ENCODE assay signal across 24 cellular contexts in the genomic region with DNA sequence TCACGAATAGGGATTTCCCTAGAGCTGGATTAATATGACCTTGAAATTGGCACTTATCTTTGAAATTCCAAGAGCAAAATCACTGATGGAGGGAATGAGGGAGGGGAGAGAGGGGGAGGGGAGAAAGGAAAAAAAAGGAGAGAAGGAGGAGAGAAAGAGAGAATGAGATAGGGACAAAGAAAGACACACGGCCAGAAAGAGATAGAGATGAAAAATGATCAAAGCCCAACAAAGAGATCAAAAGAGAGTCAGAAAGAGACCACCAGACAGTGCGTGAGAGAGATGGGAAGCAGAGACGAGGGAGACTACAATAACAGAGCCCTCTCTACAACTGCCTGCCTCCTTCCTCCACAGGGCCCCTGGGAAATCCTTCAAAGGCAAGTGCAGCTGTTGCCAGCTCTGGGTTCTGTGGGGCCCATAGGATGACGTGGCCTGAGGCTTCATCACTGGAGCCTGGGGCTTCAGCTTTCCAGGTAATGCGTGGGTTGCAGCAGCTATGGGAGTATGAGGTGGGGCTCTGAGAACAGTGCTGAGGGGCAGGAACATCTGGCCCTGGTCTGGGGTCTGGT. TPM values are rescaled to one million over a fixed set of nuclear protein-coding genes. Genes with fewer than 3 reads are reported as not detected.
DNase-seq lines count a peak whose midpoint lies in the region; ATAC-seq, FAIRE-seq and TF ChIP-seq lines count a peak whose summit lies in the region.
"Had no signal": no experiment of that assay in that cellular context is flagged by ENCODE, and none has a peak within 500 bp of the region (broad histone marks: within the 10 kb centered on the region; RNA-seq: fewer than 3 reads in every experiment).

No MANE protein-coding gene starts in this region.

- H3K4me2 ChIP-seq in BLaER1 (peak overlapping the region; percentile 81), GM12878 (ENCODE audit: control insufficient read depth, insufficient read depth) (no peak overlapping the region), neural progenitor cell (no peak overlapping the region)

- RAD21 ChIA-PET in GM12878 (lab: Charles Lee; ENCODE audit: unreplicated experiment) = interaction anchor here (1.0 to 1.9 kb wide), 9 partner anchors 10 to 39 kb away, joined by 3 to 14 read pairs (median 5); no protein-coding TSS in a partner anchor

- 20% methylated on average over 6 of the region's 6 CpGs for WGBS in GM12878 (ENCODE audit: insufficient coverage, insufficient replicate concordance, low lambda C conversion rate, missing lambda C conversion rate)

- no peak for TF ChIP-seq RAD21 in GM12878 (IDR thresholded peaks at IDR 0.05; ENCODE audit: insufficient read depth, low read depth, low read length)

- peak overlapping the region; percentile 80 for H3K27ac ChIP-seq in BLaER1
- H3K27ac ChIP-seq in GM12878 (ENCODE audit: control insufficient read depth, insufficient read depth) = no peak overlapping the region
- no peak overlapping the region for H3K27ac ChIP-seq in neural progenitor cell
- H3K27ac ChIP-seq: left lung, sigmoid colon, tibial artery had no signal

- TF ChIP-seq CTCF in GM12878 (IDR thresholded peaks at IDR 0.05 in 2 of 3, conservative IDR thresholded peaks at IDR 0.05 in 1 of 3; ENCODE audit: control insufficient read depth in 2 of 3, extremely low read depth in 1 of 3, insufficient read depth in 1 of 3, low read depth in 3 of 3, low read length in 3 of 3) = no peak
- TF ChIP-seq CTCF in neural progenitor cell (IDR thresholded peaks at IDR 0.05) = no peak

- H3K4me1 Mint-ChIP-seq in neural progenitor cell = peaks cover 5% of the 10 kb centered on the region
- H3K4me1 Mint-ChIP-seq: activated CD4-positive, alpha-beta T cell treated with anti-CD3 and anti-CD28 coated beads, Interleukin-2, amount 10 ng/mL, durations not matched to agents 7 days and 5 days; activated naive CD8-positive, alpha-beta T cell treated with anti-CD3 and anti-CD28 coated beads for 36 hours had no signal

- TF ChIP-seq EP300 in GM12878 (IDR thresholded peaks at IDR 0.05; ENCODE audit: borderline replicate concordance in 1 of 2, control insufficient read depth in 1 of 2, low read depth in 2 of 2, low read length in 2 of 2) = no peak

- FAIRE-seq in GM12878 (lab: Jason Lieb, UNC) = no peak
- FAIRE-seq: H1, TTC549 had no signal

- no peak overlapping the region for H2AFZ ChIP-seq in GM12878 (ENCODE audit: control insufficient read depth, low read depth, low read length)
- H2AFZ ChIP-seq in neural progenitor cell (replicated peaks) = no peak overlapping the region

- ATAC-seq in GM12878 = peak; percentile 10; the same call in 1 of the 3 replicates
- ATAC-seq: left lung had no signal

- H3K9me3 Mint-ChIP-seq in neural progenitor cell = no peaks in the 10 kb centered on the region
- H3K9me3 Mint-ChIP-seq: activated CD4-positive, alpha-beta T cell treated with anti-CD3 and anti-CD28 coated beads, Interleukin-2, amount 10 ng/mL, durations not matched to agents 7 days and 5 days; activated naive CD8-positive, alpha-beta T cell treated with anti-CD3 and anti-CD28 coated beads for 36 hours; mesothelial cell of epicardium; nephron had no signal

- H3K9me3 ChIP-seq in BLaER1 (no peaks in the 10 kb centered on the region), GM12878 (replicated peaks; ENCODE audit: control insufficient read depth, insufficient read depth, low read length) (no peaks in the 10 kb centered on the region), neural progenitor cell (ENCODE audit: low read depth) (no peaks in the 10 kb centered on the region)
- H3K9me3 ChIP-seq: left lung, sigmoid colon, tibial artery had no signal

- H3K36me3 ChIP-seq in BLaER1 = no peaks in the 10 kb centered on the region
- no peaks in the 10 kb centered on the region for H3K36me3 ChIP-seq in GM12878 (ENCODE audit: control insufficient read depth in 2 of 2, insufficient read depth in 2 of 2, low read length in 1 of 2)
- no peaks in the 10 kb centered on the region for H3K36me3 ChIP-seq in neural progenitor cell
- H3K36me3 ChIP-seq: left lung, sigmoid colon, tibial artery had no signal

- H3K4me1 ChIP-seq in BLaER1 = peaks cover 64% of the 10 kb centered on the region
- H3K4me1 ChIP-seq in GM12878 (ENCODE audit: control insufficient read depth, insufficient read depth, low read length) = no peaks in the 10 kb centered on the region
- H3K4me1 ChIP-seq in neural progenitor cell = no peaks in the 10 kb centered on the region
- H3K4me1 ChIP-seq: left lung, sigmoid colon, tibial artery had no signal

- CTCF ChIA-PET in GM12878 (lab: Yijun Ruan, JAX) = interaction anchor here (0.6 to 11.0 kb wide), 5 partner anchors 10 to 38 kb away, joined by 3 to 116 read pairs (median 7); no protein-coding TSS in a partner anchor

- H3K27me3 ChIP-seq in BLaER1 = no peaks in the 10 kb centered on the region
- H3K27me3 ChIP-seq in GM12878 (replicated peaks in 1 of 2; ENCODE audit: control insufficient read depth in 2 of 2, insufficient read depth in 2 of 2, low read length in 1 of 2) = peaks cover 0 to 1% of the 10 kb centered on the region in 2 experiments; a peak in 2 of 4 replicates
- peaks cover 4% of the 10 kb centered on the region for H3K27me3 ChIP-seq in neural progenitor cell
- H3K27me3 ChIP-seq: sigmoid colon, tibial artery had no signal

- H3K4me3 ChIP-seq in BLaER1 (peak overlapping the region; percentile 35; the same call in 1 of the 2 replicates), GM12878 (no peak overlapping the region), neural progenitor cell (no peak overlapping the region)
- H3K4me3 ChIP-seq: left lung, sigmoid colon, tibial artery had no signal

- intact Hi-C loops in GM12878 (cut with micrococcal nuclease; ENCODE audit: unreplicated experiment) = no loop called here

- in situ Hi-C loops in GM12878 (cut with MboI) = no loop called here

- no peak overlapping the region for H3K4me3 Mint-ChIP-seq in neural progenitor cell
- H3K4me3 Mint-ChIP-seq: activated CD4-positive, alpha-beta T cell treated with anti-CD3 and anti-CD28 coated beads, Interleukin-2, amount 10 ng/mL, durations not matched to agents 7 days and 5 days; activated naive CD8-positive, alpha-beta T cell treated with anti-CD3 and anti-CD28 coated beads for 36 hours; mesothelial cell of epicardium; nephron had no signal

- H3F3A ChIP-seq in neural progenitor cell (ENCODE audit: low read depth) = no peaks in the 10 kb centered on the region

- H3K27me3 Mint-ChIP-seq in neural progenitor cell (ENCODE audit: insufficient read depth, low read depth) = peaks cover 5% of the 10 kb centered on the region
- H3K27me3 Mint-ChIP-seq: activated CD4-positive, alpha-beta T cell treated with anti-CD3 and anti-CD28 coated beads, Interleukin-2, amount 10 ng/mL, durations not matched to agents 7 days and 5 days had no signal

- no peak for TF ChIP-seq POLR2A in GM12878 (IDR thresholded peaks at IDR 0.05; ENCODE audit: low read depth, low read length)

- no TSS peak for BruUV-seq in GM12878 (replicated peaks; lab: Mats Ljungman, UMichigan)

- POLR2A ChIA-PET in GM12878 (lab: Charles Lee) = interaction anchor here (0.6 to 2.7 kb wide), 11 partner anchors 12 to 101 kb away, joined by 3 to 8 read pairs (median 6); no protein-coding TSS in a partner anchor

- H3K79me2 ChIP-seq in GM12878 (ENCODE audit: control insufficient read depth, insufficient read depth, low read length) = no peaks in the 10 kb centered on the region
- no peaks in the 10 kb centered on the region for H3K79me2 ChIP-seq in neural progenitor cell (ENCODE audit: low read depth)

- H3K9ac ChIP-seq in BLaER1 (peak overlapping the region; percentile 52), GM12878 (ENCODE audit: control insufficient read depth, insufficient read depth, low read length) (no peak overlapping the region), neural progenitor cell (no peak overlapping the region)

- SMC1A ChIA-PET in GM12878 (lab: Charles Lee; ENCODE audit: uncharacterized antibody, unreplicated experiment) = interaction anchor here (0.7 to 2.7 kb wide), 9 partner anchors 9 to 40 kb away, joined by 3 to 22 read pairs (median 4); no protein-coding TSS in a partner anchor

- no peak overlapping the region for H3K27ac Mint-ChIP-seq in neural progenitor cell
- H3K27ac Mint-ChIP-seq: activated CD4-positive, alpha-beta T cell treated with anti-CD3 and anti-CD28 coated beads, Interleukin-2, amount 10 ng/mL, durations not matched to agents 7 days and 5 days; activated naive CD8-positive, alpha-beta T cell treated with anti-CD3 and anti-CD28 coated beads for 36 hours; mesothelial cell of epicardium; nephron had no signal

- peak; percentile 33 for DNase-seq in DMS53 treated with DMSO at 0.1 percent for 48 hours (lab: John Stamatoyannopoulos, UW; ENCODE audit: unreplicated experiment)
- DNase-seq in NCI-H1092 (lab: John Stamatoyannopoulos, UW) = peak; percentile 20
- no peak for DNase-seq in GM12878 (ENCODE audit: low read depth, low spot score)
- DNase-seq in neural progenitor cell (ENCODE audit: low spot score) = no peak
- no peak for DNase-seq in mucosa of gallbladder (ENCODE audit: low spot score)
- no peak for DNase-seq in SK-N-DZ (ENCODE audit: low spot score)
- DNase-seq: activated CD4-positive, alpha-beta T cell treated with anti-CD3 and anti-CD28 coated beads, Interleukin-2, amount 10 ng/mL, durations not matched to agents 7 days and 5 days; activated naive CD8-positive, alpha-beta T cell treated with anti-CD3 and anti-CD28 coated beads for 36 hours; cerebellar nuclear complex; foreskin melanocyte; hippocampal formation; left lung; NCI-H1417 treated with DMSO at 0.1 percent for 48 hours; posterior cingulate gyrus; SIG-M5; sigmoid colon; stimulated activated naive CD4-positive, alpha-beta T cell treated with Interleukin-2 at 50 U/mL for 16 hours; T-helper 1 cell; tibial artery had no signal

- H3K36me3 Mint-ChIP-seq in neural progenitor cell = no peaks in the 10 kb centered on the region
- H3K36me3 Mint-ChIP-seq: activated naive CD8-positive, alpha-beta T cell treated with anti-CD3 and anti-CD28 coated beads for 36 hours; mesothelial cell of epicardium had no signal

- H4K20me1 ChIP-seq in BLaER1 (no peaks in the 10 kb centered on the region), GM12878 (ENCODE audit: control insufficient read depth, insufficient read depth) (no peaks in the 10 kb centered on the region), neural progenitor cell (ENCODE audit: low read depth) (no peaks in the 10 kb centered on the region)

RNA-seq across cellular contexts. Expression of a gene that starts 58.3 kb away (rescaled TPM):
- total RNA-seq in GM12878 (2013; cell fraction: nucleolus; rRNA removed) = 11.5 and 13.9 TPM in 2 replicates
- total RNA-seq in GM12878 (2014; rRNA removed) (3.2 TPM in 2 replicates), GM12878 (2014; rRNA removed; fragmentation: Illumina TruSeq; extraction: Trizol) (1.4 and 1.7 TPM in 2 replicates), GM12878 (2021) (6.2 and 7.6 TPM in 2 replicates), neural progenitor cell (ENCODE audit: low replicate concordance) (1.1 and 4.1 TPM in 2 replicates), mucosa of gallbladder (54.5 TPM)
- polyA plus RNA-seq in GM12878 (2011; ENCODE audit: low read depth) = 1.2 TPM
- polyA plus RNA-seq in GM12878 (2011; rRNA removed) (0.39 and 0.91 TPM in 2 replicates), GM12878 (2014; fragmentation: Illumina TruSeq; extraction: Trizol) (1.6 and 2.4 TPM in 2 replicates), GM12878 (2014; fragmentation: Nextera tagmentation; extraction: Ambion mirVana) (under 1 TPM; 0.56 to 0.69 TPM), GM12878 (2014; rRNA removed) (3.7 and 5.3 TPM in 2 replicates), GM12878 (2016; fragmentation: Nextera tagmentation; extraction: Ambion mirVana) (under 1 TPM; 0.29 to 0.90 TPM)
- 1.0 and 1.1 TPM in 2 replicates for polyA plus RNA-seq in GM12878 (2011; cell fraction: cytosol; rRNA removed)
- 1.3 TPM in 2 replicates for polyA plus RNA-seq in GM12878 (2011; cell fraction: nucleus; rRNA removed)
- polyA plus RNA-seq in GM12878 (2012) = 2.2 and 3.2 TPM in 2 replicates
- 0.95 and 1.8 TPM in 2 replicates for polyA minus RNA-seq in GM12878 (2011; rRNA and poly(A)+ RNA removed)
- polyA minus RNA-seq in GM12878 (2011; cell fraction: cytosol; rRNA and poly(A)+ RNA removed) = 0.73 and 1.3 TPM in 2 replicates
- 0.73 and 2.0 TPM in 2 replicates for polyA minus RNA-seq in GM12878 (2011; cell fraction: nucleus; rRNA and poly(A)+ RNA removed)
- polyA plus RNA-seq in SK-N-DZ (2014; cell fraction: cytosol; rRNA removed) = 8.5 and 9.6 TPM in 2 replicates
- polyA plus RNA-seq in SK-N-DZ (2014; cell fraction: nucleus; rRNA removed) = 5.3 and 5.8 TPM in 2 replicates
- total RNA-seq: activated CD4-positive, alpha-beta T cell treated with anti-CD3 and anti-CD28 coated beads, Interleukin-2, amount 10 ng/mL, durations not matched to agents 7 days and 5 days had no signal

Comparison
In these comparisons a context has a peak if more than half of its experiments do, and no peak if none do; other contexts are left out.
1. DNase-seq: peak in DMS53 treated with DMSO at 0.1 percent for 48 hours (single experiment) and NCI-H1092 (single experiment); none in GM12878 (single experiment), neural progenitor cell (single experiment), mucosa of gallbladder (single experiment) and SK-N-DZ (single experiment).